ENCODE assay signal across 1 cellular context in genomic region chr19:38374332-38375097, GRCh38.
TF ChIP-seq lines count a peak whose summit lies in the region.

TSS of gene PSMD8 (plus strand) at chr19:38374571. CDS start at chr19:38374602, 31 bp downstream.

TF ChIP-seq in HepG2, 621 proteins besides CTCF, POLR2A, EP300 and RAD21 (continued from another document and continues in another):
- TF ChIP-seq ZUFSP (CRISPR knock-in tag; IDR thresholded peaks at IDR 0.05; ENCODE audit: borderline replicate concordance) (no peak), ATAD3A (CRISPR knock-in tag; IDR thresholded peaks at IDR 0.05) (no peak), ZNF17 (CRISPR knock-in tag; IDR thresholded peaks at IDR 0.05) (no peak), ZNF646 (CRISPR knock-in tag; IDR thresholded peaks at IDR 0.05) (no peak), TFE3 (CRISPR knock-in tag; IDR thresholded peaks at IDR 0.05) (peak; percentile 51), ZNF615 (CRISPR knock-in tag; IDR thresholded peaks at IDR 0.05; ENCODE audit: borderline replicate concordance) (no peak), GRHL1 (CRISPR knock-in tag; conservative IDR thresholded peaks at IDR 0.05) (no peak), NAIF1 (CRISPR knock-in tag; IDR thresholded peaks at IDR 0.05; ENCODE audit: borderline replicate concordance) (peak; percentile 99), JUN (CRISPR knock-in tag; IDR thresholded peaks at IDR 0.05) (0 out of 2 replicates have a peak, but pooled peaks have one; percentile 57), TCF7L2 (IDR thresholded peaks at IDR 0.05; ENCODE audit: low read depth, low read length) (no peak)
- TF ChIP-seq, protein P1, sequence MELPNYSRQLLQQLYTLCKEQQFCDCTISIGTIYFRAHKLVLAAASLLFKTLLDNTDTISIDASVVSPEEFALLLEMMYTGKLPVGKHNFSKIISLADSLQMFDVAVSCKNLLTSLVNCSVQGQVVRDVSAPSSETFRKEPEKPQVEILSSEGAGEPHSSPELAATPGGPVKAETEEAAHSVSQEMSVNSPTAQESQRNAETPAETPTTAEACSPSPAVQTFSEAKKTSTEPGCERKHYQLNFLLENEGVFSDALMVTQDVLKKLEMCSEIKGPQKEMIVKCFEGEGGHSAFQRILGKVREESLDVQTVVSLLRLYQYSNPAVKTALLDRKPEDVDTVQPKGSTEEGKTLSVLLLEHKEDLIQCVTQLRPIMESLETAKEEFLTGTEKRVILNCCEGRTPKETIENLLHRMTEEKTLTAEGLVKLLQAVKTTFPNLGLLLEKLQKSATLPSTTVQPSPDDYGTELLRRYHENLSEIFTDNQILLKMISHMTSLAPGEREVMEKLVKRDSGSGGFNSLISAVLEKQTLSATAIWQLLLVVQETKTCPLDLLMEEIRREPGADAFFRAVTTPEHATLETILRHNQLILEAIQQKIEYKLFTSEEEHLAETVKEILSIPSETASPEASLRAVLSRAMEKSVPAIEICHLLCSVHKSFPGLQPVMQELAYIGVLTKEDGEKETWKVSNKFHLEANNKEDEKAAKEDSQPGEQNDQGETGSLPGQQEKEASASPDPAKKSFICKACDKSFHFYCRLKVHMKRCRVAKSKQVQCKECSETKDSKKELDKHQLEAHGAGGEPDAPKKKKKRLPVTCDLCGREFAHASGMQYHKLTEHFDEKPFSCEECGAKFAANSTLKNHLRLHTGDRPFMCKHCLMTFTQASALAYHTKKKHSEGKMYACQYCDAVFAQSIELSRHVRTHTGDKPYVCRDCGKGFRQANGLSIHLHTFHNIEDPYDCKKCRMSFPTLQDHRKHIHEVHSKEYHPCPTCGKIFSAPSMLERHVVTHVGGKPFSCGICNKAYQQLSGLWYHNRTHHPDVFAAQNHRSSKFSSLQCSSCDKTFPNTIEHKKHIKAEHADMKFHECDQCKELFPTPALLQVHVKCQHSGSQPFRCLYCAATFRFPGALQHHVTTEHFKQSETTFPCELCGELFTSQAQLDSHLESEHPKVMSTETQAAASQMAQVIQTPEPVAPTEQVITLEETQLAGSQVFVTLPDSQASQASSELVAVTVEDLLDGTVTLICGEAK (IDR thresholded peaks at IDR 0.05): no peak
- TF ChIP-seq, protein P1 (CRISPR knock-in tag; IDR thresholded peaks at IDR 0.05): peak; percentile 81
- TF ChIP-seq, protein P2, sequence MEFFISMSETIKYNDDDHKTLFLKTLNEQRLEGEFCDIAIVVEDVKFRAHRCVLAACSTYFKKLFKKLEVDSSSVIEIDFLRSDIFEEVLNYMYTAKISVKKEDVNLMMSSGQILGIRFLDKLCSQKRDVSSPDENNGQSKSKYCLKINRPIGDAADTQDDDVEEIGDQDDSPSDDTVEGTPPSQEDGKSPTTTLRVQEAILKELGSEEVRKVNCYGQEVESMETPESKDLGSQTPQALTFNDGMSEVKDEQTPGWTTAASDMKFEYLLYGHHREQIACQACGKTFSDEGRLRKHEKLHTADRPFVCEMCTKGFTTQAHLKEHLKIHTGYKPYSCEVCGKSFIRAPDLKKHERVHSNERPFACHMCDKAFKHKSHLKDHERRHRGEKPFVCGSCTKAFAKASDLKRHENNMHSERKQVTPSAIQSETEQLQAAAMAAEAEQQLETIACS (CRISPR knock-in tag; IDR thresholded peaks at IDR 0.05): no peak
- TF ChIP-seq, protein P3, sequence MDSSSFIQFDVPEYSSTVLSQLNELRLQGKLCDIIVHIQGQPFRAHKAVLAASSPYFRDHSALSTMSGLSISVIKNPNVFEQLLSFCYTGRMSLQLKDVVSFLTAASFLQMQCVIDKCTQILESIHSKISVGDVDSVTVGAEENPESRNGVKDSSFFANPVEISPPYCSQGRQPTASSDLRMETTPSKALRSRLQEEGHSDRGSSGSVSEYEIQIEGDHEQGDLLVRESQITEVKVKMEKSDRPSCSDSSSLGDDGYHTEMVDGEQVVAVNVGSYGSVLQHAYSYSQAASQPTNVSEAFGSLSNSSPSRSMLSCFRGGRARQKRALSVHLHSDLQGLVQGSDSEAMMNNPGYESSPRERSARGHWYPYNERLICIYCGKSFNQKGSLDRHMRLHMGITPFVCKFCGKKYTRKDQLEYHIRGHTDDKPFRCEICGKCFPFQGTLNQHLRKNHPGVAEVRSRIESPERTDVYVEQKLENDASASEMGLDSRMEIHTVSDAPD (CRISPR knock-in tag; IDR thresholded peaks at IDR 0.05): no peak
- TF ChIP-seq, protein P4, sequence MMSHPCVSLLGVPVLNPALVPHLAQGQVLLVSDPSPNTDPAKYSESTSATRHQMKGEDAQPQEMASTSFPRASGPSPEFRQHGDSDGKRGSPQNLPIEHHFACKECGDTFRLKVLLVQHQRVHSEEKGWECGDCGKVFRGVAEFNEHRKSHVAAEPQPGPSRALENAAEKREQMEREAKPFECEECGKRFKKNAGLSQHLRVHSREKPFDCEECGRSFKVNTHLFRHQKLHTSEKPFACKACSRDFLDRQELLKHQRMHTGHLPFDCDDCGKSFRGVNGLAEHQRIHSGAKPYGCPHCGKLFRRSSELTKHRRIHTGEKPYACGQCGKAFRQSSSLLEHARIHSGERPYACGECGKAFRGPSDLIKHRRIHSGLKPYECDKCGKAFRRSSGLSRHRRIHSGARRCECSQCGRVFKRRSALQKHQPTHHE (CRISPR knock-in tag; IDR thresholded peaks at IDR 0.05; ENCODE audit: borderline replicate concordance): no peak; the same call in 1 of the 2 replicates
- TF ChIP-seq, protein P5, sequence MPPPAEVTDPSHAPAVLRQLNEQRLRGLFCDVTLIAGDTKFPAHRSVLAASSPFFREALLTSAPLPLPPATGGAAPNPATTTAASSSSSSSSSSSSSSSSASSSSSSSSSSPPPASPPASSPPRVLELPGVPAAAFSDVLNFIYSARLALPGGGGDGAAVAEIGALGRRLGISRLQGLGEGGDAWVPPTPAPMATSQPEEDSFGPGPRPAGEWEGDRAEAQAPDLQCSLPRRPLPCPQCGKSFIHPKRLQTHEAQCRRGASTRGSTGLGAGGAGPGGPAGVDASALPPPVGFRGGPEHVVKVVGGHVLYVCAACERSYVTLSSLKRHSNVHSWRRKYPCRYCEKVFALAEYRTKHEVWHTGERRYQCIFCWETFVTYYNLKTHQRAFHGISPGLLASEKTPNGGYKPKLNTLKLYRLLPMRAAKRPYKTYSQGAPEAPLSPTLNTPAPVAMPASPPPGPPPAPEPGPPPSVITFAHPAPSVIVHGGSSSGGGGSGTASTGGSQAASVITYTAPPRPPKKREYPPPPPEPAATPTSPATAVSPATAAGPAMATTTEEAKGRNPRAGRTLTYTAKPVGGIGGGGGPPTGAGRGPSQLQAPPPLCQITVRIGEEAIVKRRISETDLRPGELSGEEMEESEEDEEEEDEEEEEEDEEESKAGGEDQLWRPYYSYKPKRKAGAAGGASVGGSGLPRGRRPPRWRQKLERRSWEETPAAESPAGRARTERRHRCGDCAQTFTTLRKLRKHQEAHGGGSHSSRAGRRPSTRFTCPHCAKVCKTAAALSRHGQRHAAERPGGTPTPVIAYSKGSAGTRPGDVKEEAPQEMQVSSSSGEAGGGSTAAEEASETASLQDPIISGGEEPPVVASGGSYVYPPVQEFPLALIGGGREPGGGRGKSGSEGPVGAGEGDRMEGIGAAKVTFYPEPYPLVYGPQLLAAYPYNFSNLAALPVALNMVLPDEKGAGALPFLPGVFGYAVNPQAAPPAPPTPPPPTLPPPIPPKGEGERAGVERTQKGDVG (CRISPR knock-in tag; IDR thresholded peaks at IDR 0.05; ENCODE audit: borderline replicate concordance): peak; percentile 89; the same call in 1 of the 2 replicates
